19 cellular contexts compared by ENCODE assay signal in the genomic region with DNA sequence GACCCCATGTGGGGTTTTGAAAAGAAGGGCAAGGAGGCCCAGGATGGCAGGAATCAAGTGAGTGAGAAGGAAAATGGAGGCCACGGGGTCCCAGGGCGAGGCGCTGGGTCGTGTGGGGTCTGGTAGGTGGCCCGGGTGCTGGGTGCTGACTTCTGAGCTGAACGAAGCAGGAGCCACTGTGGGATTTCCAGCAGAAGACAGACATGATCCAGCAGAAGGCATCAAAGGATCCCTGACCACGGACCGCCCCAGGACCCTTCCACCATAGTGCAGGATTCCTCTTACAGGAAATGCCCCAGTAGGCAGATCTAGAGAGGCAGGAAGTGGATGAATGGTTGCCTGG.
"Had no signal": no experiment of that assay in that cellular context is flagged by ENCODE, and none has a peak within 500 bp of the region (broad histone marks: within the 10 kb centered on the region; RNA-seq: fewer than 3 reads in every experiment).

No MANE protein-coding gene starts in this region.

- H3K36me3 Mint-ChIP-seq: activated CD8-positive, alpha-beta memory T cell treated with anti-CD3 and anti-CD28 coated beads, Interleukin-2, amount 10 ng/mL, durations not matched to agents 7 days and 5 days; activated naive CD8-positive, alpha-beta T cell treated with anti-CD3 and anti-CD28 coated beads for 36 hours; stimulated activated memory B cell treated with anti-CD40 and anti-IgM and Interleukin-4, amounts not matched to agents 10 μg/mL and 1 μg/mL and 100 μg/mL, for 72 hours had no signal

- H3K9me3 ChIP-seq: colonic mucosa, esophagus squamous epithelium, transverse colon had no signal

- H3K4me2 ChIP-seq: smooth muscle cell had no signal

- H3K27me3 Mint-ChIP-seq: activated CD4-positive, alpha-beta memory T cell treated with anti-CD3 and anti-CD28 coated beads, Interleukin-2, amount 10 ng/mL, durations not matched to agents 7 days and 5 days; activated CD4-positive, alpha-beta T cell treated with anti-CD3 and anti-CD28 coated beads, Interleukin-2, amount 10 ng/mL, durations not matched to agents 24 days and 14 days; activated CD8-positive, alpha-beta memory T cell treated with anti-CD3 and anti-CD28 coated beads, Interleukin-2, amount 10 ng/mL, durations not matched to agents 7 days and 5 days had no signal

- H3K4me3 ChIP-seq: colonic mucosa, esophagus squamous epithelium, smooth muscle cell, stomach, transverse colon had no signal

- H3K4me1 Mint-ChIP-seq: activated CD4-positive, alpha-beta memory T cell treated with anti-CD3 and anti-CD28 coated beads, Interleukin-2, amount 10 ng/mL, durations not matched to agents 7 days and 5 days; activated CD4-positive, alpha-beta T cell treated with anti-CD3 and anti-CD28 coated beads, Interleukin-2, amount 10 ng/mL, durations not matched to agents 24 days and 14 days; activated CD8-positive, alpha-beta memory T cell treated with anti-CD3 and anti-CD28 coated beads, Interleukin-2, amount 10 ng/mL, durations not matched to agents 7 days and 5 days; activated naive CD8-positive, alpha-beta T cell treated with anti-CD3 and anti-CD28 coated beads for 36 hours; central memory CD8-positive, alpha-beta T cell; naive B cell; stimulated activated memory B cell treated with anti-CD40 and anti-IgM and Interleukin-4, amounts not matched to agents 10 μg/mL and 1 μg/mL and 100 μg/mL, for 72 hours had no signal

- H3K36me3 ChIP-seq: colonic mucosa, esophagus squamous epithelium, stomach, transverse colon had no signal

- H3K27ac Mint-ChIP-seq: activated CD4-positive, alpha-beta memory T cell treated with anti-CD3 and anti-CD28 coated beads, Interleukin-2, amount 10 ng/mL, durations not matched to agents 7 days and 5 days; activated CD4-positive, alpha-beta T cell treated with anti-CD3 and anti-CD28 coated beads, Interleukin-2, amount 10 ng/mL, durations not matched to agents 24 days and 14 days; activated CD8-positive, alpha-beta memory T cell treated with anti-CD3 and anti-CD28 coated beads, Interleukin-2, amount 10 ng/mL, durations not matched to agents 7 days and 5 days; activated naive CD8-positive, alpha-beta T cell treated with anti-CD3 and anti-CD28 coated beads for 36 hours; activated T-helper 1 cell treated with anti-CD3 and anti-CD28 coated beads, Interleukin-12 subunit alpha, Interleukin-12 subunit beta, Interleukin-2, Interleukin-4 antibody, amounts not matched to agents 30 ng/mL and 10 ng/mL and 1 ng/mL, durations not matched to agents 14 hours and 24 hours and 36 hours; naive B cell; stimulated activated memory B cell treated with anti-CD40 and anti-IgM and Interleukin-4, amounts not matched to agents 10 μg/mL and 1 μg/mL and 100 μg/mL, for 72 hours had no signal

- H3K4me1 ChIP-seq: colonic mucosa had no signal

- H3K27ac ChIP-seq: colonic mucosa, esophagus squamous epithelium, stomach, transverse colon had no signal

- ATAC-seq: activated CD4-positive, CD25-positive, alpha-beta regulatory T cell treated with anti-CD3 and anti-CD28 coated beads, Interleukin-2, amount 50 U/mL, for 24 hours; activated CD8-positive, alpha-beta memory T cell treated with anti-CD3 and anti-CD28 coated beads, Interleukin-2, amount 10 ng/mL, durations not matched to agents 7 days and 5 days; sciatic nerve; SK-N-SH treated with all-trans-retinoic acid at 6 μM for 48 hours; stimulated activated memory B cell treated with anti-CD40 and anti-IgM and Interleukin-4, amounts not matched to agents 10 μg/mL and 1 μg/mL and 100 μg/mL, for 72 hours had no signal

- H3K27me3 ChIP-seq: colonic mucosa, esophagus squamous epithelium, transverse colon had no signal

- H3K9me3 Mint-ChIP-seq: activated naive CD8-positive, alpha-beta T cell treated with anti-CD3 and anti-CD28 coated beads for 36 hours; central memory CD8-positive, alpha-beta T cell; stimulated activated memory B cell treated with anti-CD40 and anti-IgM and Interleukin-4, amounts not matched to agents 10 μg/mL and 1 μg/mL and 100 μg/mL, for 72 hours had no signal

- H3K4me3 Mint-ChIP-seq: activated CD4-positive, alpha-beta memory T cell treated with anti-CD3 and anti-CD28 coated beads, Interleukin-2, amount 10 ng/mL, durations not matched to agents 7 days and 5 days; activated CD4-positive, alpha-beta T cell treated with anti-CD3 and anti-CD28 coated beads, Interleukin-2, amount 10 ng/mL, durations not matched to agents 24 days and 14 days; activated CD8-positive, alpha-beta memory T cell treated with anti-CD3 and anti-CD28 coated beads, Interleukin-2, amount 10 ng/mL, durations not matched to agents 7 days and 5 days; activated naive CD8-positive, alpha-beta T cell treated with anti-CD3 and anti-CD28 coated beads for 36 hours; activated T-helper 1 cell treated with anti-CD3 and anti-CD28 coated beads, Interleukin-12 subunit alpha, Interleukin-12 subunit beta, Interleukin-2, Interleukin-4 antibody, amounts not matched to agents 30 ng/mL and 10 ng/mL and 1 ng/mL, durations not matched to agents 14 hours and 24 hours and 36 hours; central memory CD8-positive, alpha-beta T cell; naive B cell; stimulated activated memory B cell treated with anti-CD40 and anti-IgM and Interleukin-4, amounts not matched to agents 10 μg/mL and 1 μg/mL and 100 μg/mL, for 72 hours had no signal

- DNase-seq: activated CD4-positive, alpha-beta memory T cell treated with anti-CD3 and anti-CD28 coated beads, Interleukin-2, amount 10 ng/mL, durations not matched to agents 7 days and 5 days; activated CD4-positive, alpha-beta T cell treated with anti-CD3 and anti-CD28 coated beads, Interleukin-2, amount 10 ng/mL, durations not matched to agents 24 days and 14 days; activated CD8-positive, alpha-beta memory T cell treated with anti-CD3 and anti-CD28 coated beads, Interleukin-2, amount 10 ng/mL, durations not matched to agents 7 days and 5 days; activated naive CD8-positive, alpha-beta T cell treated with anti-CD3 and anti-CD28 coated beads for 36 hours; colonic mucosa; esophagus squamous epithelium; mesenchymal stem cell; naive B cell; occipital lobe; stimulated activated CD4-positive, alpha-beta T cell treated with anti-CD3 and anti-CD28 coated beads, Interleukin-15, amount 100 ng/mL, for 24 hours; stomach had no signal
